24 cellular contexts compared by ENCODE assay signal in genomic region chr12:108389544-108389943, GRCh38. TPM values are rescaled to one million over a fixed set of nuclear protein-coding genes. Genes with fewer than 3 reads are reported as not detected.
DNase-seq lines count a peak whose midpoint lies in the region; ATAC-seq, FAIRE-seq and TF ChIP-seq lines count a peak whose summit lies in the region.
"Had no signal": no experiment of that assay in that cellular context is flagged by ENCODE, and none has a peak within 500 bp of the region (broad histone marks: within the 10 kb centered on the region; RNA-seq: fewer than 3 reads in every experiment).

No MANE protein-coding gene starts in this region.

- no peaks in the 10 kb centered on the region for H3K9me1 ChIP-seq in K562 (ENCODE audit: control insufficient read depth, insufficient read depth, low read length)

- H3K9me3 ChIP-seq in HepG2 (ENCODE audit: low read length) (no peaks in the 10 kb centered on the region), right lobe of liver (no peaks in the 10 kb centered on the region), K562 (replicated peaks; ENCODE audit: control insufficient read depth, insufficient read depth, low read depth, low read length) (no peaks in the 10 kb centered on the region)
- H3K9me3 ChIP-seq: A549, Caco-2 had no signal

- TF ChIP-seq EP300 in HepG2 (IDR thresholded peaks at IDR 0.05; ENCODE audit: low read depth in 2 of 2, low read length in 2 of 2) (no peak), HepG2 (CRISPR knock-in tag; IDR thresholded peaks at IDR 0.05; ENCODE audit: borderline replicate concordance) (no peak), K562 (IDR thresholded peaks at IDR 0.05; ENCODE audit: low read length) (no peak)

- no peak for DNase-seq in HepG2 (ENCODE audit: low spot score)
- no peak for DNase-seq in right lobe of liver
- no peak for DNase-seq in HTR-8/SVneo (ENCODE audit: insufficient read length, low spot score)
- no peak for DNase-seq in K562 (ENCODE audit: extremely low read depth in 1 of 4, low spot score in 3 of 4)
- no peak for DNase-seq in left ventricle myocardium superior
- no peak for DNase-seq in GM12892 (ENCODE audit: insufficient read length)
- DNase-seq in UCSD-AML1 (lab: John Stamatoyannopoulos, UW; ENCODE audit: unreplicated experiment) = no peak
- DNase-seq: AML-193; Caco-2; Calu3; CD4-positive, alpha-beta T cell; CD8-positive, alpha-beta T cell; DND-41; EL; GDM1 had no signal

- TF ChIP-seq RAD21 in HepG2 (CRISPR knock-in tag; IDR thresholded peaks at IDR 0.05) (no peak), K562 (CRISPR knock-in tag; conservative IDR thresholded peaks at IDR 0.05 in 1 of 2, IDR thresholded peaks at IDR 0.05 in 1 of 2) (no peak)

- BruUV-seq in HepG2 (replicated peaks; lab: Mats Ljungman, UMichigan) = no TSS peak
- BruUV-seq in K562 (replicated peaks; lab: Mats Ljungman, UMichigan) = no TSS peak

- no peaks in the 10 kb centered on the region for H3K4me1 ChIP-seq in HepG2 (ENCODE audit: insufficient read depth, low read length)
- no peaks in the 10 kb centered on the region for H3K4me1 ChIP-seq in right lobe of liver
- H3K4me1 ChIP-seq in K562 (replicated peaks in 1 of 2; ENCODE audit: control insufficient read depth in 2 of 2, insufficient read depth in 2 of 2, low read length in 2 of 2) = no peaks in the 10 kb centered on the region
- H3K4me1 ChIP-seq: A549; BLaER1 treated with 17β-estradiol and CSF1 and Interleukin-3, amounts not matched to agents 10 nM and 100 nM; Caco-2 had no signal

- no peak overlapping the region for H2AFZ ChIP-seq in HepG2 (ENCODE audit: low read length)
- H2AFZ ChIP-seq in K562 (ENCODE audit: low read depth, low read length) = no peak overlapping the region

- H3K27me3 ChIP-seq in HepG2 (ENCODE audit: control insufficient read depth in 1 of 2, insufficient read depth in 2 of 2, low read length in 2 of 2) (peaks cover 0 to 1% of the 10 kb centered on the region in 2 experiments; a peak in 1 of 5 replicates), right lobe of liver (no peaks in the 10 kb centered on the region), K562 (ENCODE audit: control insufficient read depth in 2 of 2, insufficient read depth in 2 of 2, low read length in 2 of 2) (peaks cover 0 to 12% of the 10 kb centered on the region in 2 experiments; a peak in 2 of 5 replicates)
- H3K27me3 ChIP-seq: BLaER1 treated with 17β-estradiol and CSF1 and Interleukin-3, amounts not matched to agents 10 nM and 100 nM had no signal

- H3K79me2 ChIP-seq in HepG2 (ENCODE audit: insufficient read depth, low read length) = no peaks in the 10 kb centered on the region
- no peaks in the 10 kb centered on the region for H3K79me2 ChIP-seq in K562 (ENCODE audit: control insufficient read depth, insufficient read depth, low read length)

- FAIRE-seq in HepG2 (lab: Jason Lieb, UNC) (no peak), HTR-8/SVneo (lab: Jason Lieb, UNC) (peak; percentile 92), K562 (lab: Jason Lieb, UNC) (no peak), GM12892 (lab: Jason Lieb, UNC) (no peak)
- FAIRE-seq: A549, D721Med, GM12878, GM19239 had no signal

- no peak overlapping the region for H3K4me3 ChIP-seq in HepG2 (replicated peaks in 1 of 3; ENCODE audit: insufficient read depth in 1 of 3, low read depth in 2 of 3, low read length in 3 of 3)
- H3K4me3 ChIP-seq in right lobe of liver = no peak overlapping the region
- H3K4me3 ChIP-seq in K562 = no peak overlapping the region
- H3K4me3 ChIP-seq: A549; BLaER1 treated with 17β-estradiol and CSF1 and Interleukin-3, amounts not matched to agents 10 nM and 100 nM; GM12878 had no signal

- POLR2A ChIA-PET in HepG2 (lab: Yijun Ruan, JAX) (no interaction called here), K562 (lab: Yijun Ruan, JAX) (no interaction called here)

- in situ Hi-C loops in HepG2 (cut with HindIII; ENCODE audit: extremely low pct_ligation_motif_present, low pct_unique_long_range_greater_than_20kb) (no loop called here), K562 (cut with MboI) (no loop called here)

- H3K27ac ChIP-seq in HepG2 (ENCODE audit: extremely low read length, insufficient read depth, low read length) (no peak overlapping the region), right lobe of liver (no peak overlapping the region), K562 (ENCODE audit: extremely low read depth, low read depth, low read length) (no peak overlapping the region)
- H3K27ac ChIP-seq: 22Rv1; A549; BLaER1 treated with 17β-estradiol and CSF1 and Interleukin-3, amounts not matched to agents 10 nM and 100 nM; C4-2B had no signal

- H3K36me3 ChIP-seq in HepG2 (replicated peaks in 1 of 2; ENCODE audit: control insufficient read depth in 1 of 2, insufficient read depth in 2 of 2, low read length in 2 of 2) = no peaks in the 10 kb centered on the region
- H3K36me3 ChIP-seq in right lobe of liver = no peaks in the 10 kb centered on the region
- no peaks in the 10 kb centered on the region for H3K36me3 ChIP-seq in K562 (ENCODE audit: control insufficient read depth, insufficient read depth, low read length)
- H3K36me3 ChIP-seq: BLaER1 treated with 17β-estradiol and CSF1 and Interleukin-3, amounts not matched to agents 10 nM and 100 nM had no signal

- intact Hi-C loops in HepG2 (cut with micrococcal nuclease; ENCODE audit: unreplicated experiment) (no loop called here), right lobe of liver (cut with DNase I) (no loop called here), K562 (cut with micrococcal nuclease) (no loop called here), left ventricle myocardium superior (cut with micrococcal nuclease) (no loop called here)

- CTCF ChIA-PET in HepG2 (lab: Yijun Ruan, JAX; ENCODE audit: low intra/inter-chr PET ratio, low total read pairs) (no interaction called here), K562 (lab: Yijun Ruan, JAX; ENCODE audit: low intra/inter-chr PET ratio) (no interaction called here)

- 0% methylated on average over 1 of the region's 1 CpG for WGBS in HepG2 (ENCODE audit: low lambda C conversion rate)
- 50% methylated on average over 1 of the region's 1 CpG for WGBS in right lobe of liver (ENCODE audit: insufficient coverage, low coverage, low lambda C conversion rate, missing lambda C conversion rate)
- WGBS in K562 (ENCODE audit: insufficient coverage, low coverage, missing lambda C conversion rate) = 0% methylated on average over 1 of the region's 1 CpG

- H3K9ac ChIP-seq in HepG2 (ENCODE audit: insufficient read depth, low read depth, low read length) = no peak overlapping the region
- H3K9ac ChIP-seq in K562 (ENCODE audit: insufficient read depth in 1 of 2, low read depth in 2 of 2, low read length in 2 of 2) = no peak overlapping the region
- H3K9ac ChIP-seq: BLaER1 treated with 17β-estradiol and CSF1 and Interleukin-3, amounts not matched to agents 10 nM and 100 nM had no signal

- H3K4me2 ChIP-seq in HepG2 (ENCODE audit: low read depth, low read length) (no peak overlapping the region), K562 (ENCODE audit: insufficient read depth, low read length) (no peak overlapping the region)
- H3K4me2 ChIP-seq: A549; BLaER1 treated with 17β-estradiol and CSF1 and Interleukin-3, amounts not matched to agents 10 nM and 100 nM had no signal

- no peak for ATAC-seq in HepG2
- ATAC-seq in right lobe of liver = no peak
- ATAC-seq in K562 = no peak
- no peak for ATAC-seq in left ventricle myocardium superior
- ATAC-seq: A549; CD8-positive, alpha-beta T cell; GM12878 had no signal

- no peaks in the 10 kb centered on the region for H4K20me1 ChIP-seq in HepG2 (ENCODE audit: insufficient read depth, low read length)
- H4K20me1 ChIP-seq in K562 (replicated peaks; ENCODE audit: control insufficient read depth, insufficient read depth, low read length) = no peaks in the 10 kb centered on the region; the same call in 1 of the 2 replicates

- TF ChIP-seq POLR2A in HepG2 (IDR thresholded peaks at IDR 0.05; ENCODE audit: insufficient read depth in 1 of 2, low read depth in 2 of 2, low read length in 2 of 2) = no peak
- TF ChIP-seq POLR2A in right lobe of liver (IDR thresholded peaks at IDR 0.05) = no peak
- TF ChIP-seq POLR2A in K562 (conservative IDR thresholded peaks at IDR 0.05) = no peak
- no peak for TF ChIP-seq POLR2A in GM12892 (IDR thresholded peaks at IDR 0.05; ENCODE audit: low read depth, low read length)

- no peak for TF ChIP-seq CTCF in HepG2 (CRISPR knock-in tag; IDR thresholded peaks at IDR 0.05)
- no peak for TF ChIP-seq CTCF in right lobe of liver (IDR thresholded peaks at IDR 0.05)
- TF ChIP-seq CTCF in K562 (IDR thresholded peaks at IDR 0.05 in 2 of 3, conservative IDR thresholded peaks at IDR 0.05 in 1 of 3; ENCODE audit: insufficient read depth in 2 of 3, low read depth in 1 of 3, low read length in 3 of 3) = no peak

RNA-seq across cellular contexts. Expression of gene CMKLR1, which starts 50.4 kb away (rescaled TPM):
- total RNA-seq in HepG2 (2016; rRNA removed; fragmentation: Illumina TruSeq; extraction: Trizol) (not detected in 2 replicates), right lobe of liver (1 to 10 TPM; 1.5 to 8.2 (median 4.2) TPM), K562 (2014; rRNA removed) (0.16 and 0.32 TPM in 2 replicates), K562 (2014; rRNA removed; fragmentation: Illumina TruSeq; extraction: Trizol) (0.11 and 0.29 TPM in 2 replicates), K562 (2015; rRNA removed; fragmentation: Illumina TruSeq; extraction: Trizol) (0.15 and 0.33 TPM in 2 replicates), K562 (2021) (0.20 and 0.29 TPM in 2 replicates), left ventricle myocardium superior (6.4 TPM)
- not detected in 2 replicates for total RNA-seq in HepG2 (2016; cell fraction: cytosol; rRNA removed; fragmentation: Illumina TruSeq; extraction: Trizol; ENCODE audit: low read depth)
- total RNA-seq in HepG2 (2016; cell fraction: insoluble cytoplasmic fraction; rRNA removed; fragmentation: Illumina TruSeq; extraction: Trizol) = not detected in 2 replicates
- not detected in 2 replicates for total RNA-seq in HepG2 (2016; cell fraction: membrane; rRNA removed; fragmentation: Illumina TruSeq; extraction: Trizol)
- not detected in 2 replicates for total RNA-seq in HepG2 (2016; cell fraction: nucleus; rRNA removed; fragmentation: Illumina TruSeq; extraction: Trizol)
- polyA plus RNA-seq in HepG2 (2011; rRNA removed) (not detected in 2 replicates), K562 (2011; rRNA removed) (0.30 and 1.4 TPM in 2 replicates), K562 (2014; fragmentation: Illumina TruSeq; extraction: Trizol) (0.33 and 0.67 TPM in 2 replicates), K562 (2014; fragmentation: Nextera tagmentation; extraction: Ambion mirVana) (under 1 TPM; 0.11 to 0.13 TPM), K562 (2014; rRNA removed) (0.12 and 0.36 TPM in 2 replicates)
- 0.03 TPM in 1 of 2 replicates, not detected in the other for polyA plus RNA-seq in HepG2 (2011; cell fraction: cytosol; rRNA removed)
- polyA plus RNA-seq in HepG2 (2011; cell fraction: nucleus; rRNA removed) = not detected in 2 replicates
- polyA plus RNA-seq in HepG2 (2012) = not detected in 2 replicates
- not detected in 2 replicates for polyA plus RNA-seq in HepG2 (2016; cell fraction: cytosol; fragmentation: Illumina TruSeq; extraction: Trizol; ENCODE audit: low read depth)
- polyA plus RNA-seq in HepG2 (2016; cell fraction: insoluble cytoplasmic fraction; fragmentation: Illumina TruSeq; extraction: Trizol; ENCODE audit: low read depth) = not detected in 2 replicates
- polyA plus RNA-seq in HepG2 (2016; cell fraction: membrane; fragmentation: Illumina TruSeq; extraction: Trizol; ENCODE audit: low read depth) = not detected in 2 replicates
- not detected in 2 replicates for polyA plus RNA-seq in HepG2 (2016; cell fraction: nucleus; fragmentation: Illumina TruSeq; extraction: Trizol; ENCODE audit: insufficient read depth, low read depth)
- polyA minus RNA-seq in HepG2 (2011; rRNA and poly(A)+ RNA removed; ENCODE audit: low replicate concordance) = not detected in 2 replicates
- not detected in 2 replicates for polyA minus RNA-seq in HepG2 (2011; cell fraction: cytosol; rRNA and poly(A)+ RNA removed)
- polyA minus RNA-seq in HepG2 (2011; cell fraction: nucleus; rRNA and poly(A)+ RNA removed) = not detected in 2 replicates
- total RNA-seq in K562 (2011; cell fraction: chromatin; rRNA removed; ENCODE audit: low replicate concordance) = 3.0 and 7.0 TPM in 2 replicates
- total RNA-seq in K562 (2011; cell fraction: nucleolus; rRNA removed) = 3.2 and 3.4 TPM in 2 replicates
- 3.7 and 4.0 TPM in 2 replicates for total RNA-seq in K562 (2011; cell fraction: nucleoplasm; rRNA removed)
- polyA plus RNA-seq in K562 (2011; cell fraction: cytosol; rRNA removed) = 0.28 and 1.0 TPM in 2 replicates
- 0.41 and 1.3 TPM in 2 replicates for polyA plus RNA-seq in K562 (2011; cell fraction: nucleus; rRNA removed)
- polyA plus RNA-seq in K562 (2012) = 0.11 and 0.25 TPM in 2 replicates
- 0.42 and 2.6 TPM in 2 replicates for polyA minus RNA-seq in K562 (2011; rRNA and poly(A)+ RNA removed)
- polyA minus RNA-seq in K562 (2011; cell fraction: cytosol; rRNA and poly(A)+ RNA removed) = 1.2 TPM in 1 of 2 replicates, not detected in the other
- polyA minus RNA-seq in K562 (2011; cell fraction: nucleus; rRNA and poly(A)+ RNA removed) = 0.22 and 1.1 TPM in 2 replicates
- 8.0 TPM for polyA plus RNA-seq in GM12892 (2012; ENCODE audit: missing spikeins)
- total RNA-seq: A172; Caco-2; Calu3; CD4-positive, alpha-beta T cell; CD8-positive, alpha-beta T cell; G401 had no signal
- polyA plus RNA-seq: A549 had no signal

Comparison
In these comparisons a context has a peak if more than half of its experiments do, and no peak if none do; other contexts are left out.
1. Of the 241 proteins assayed by ChIP-seq in both HepG2 and K562: peak only in HepG2: FOXK2 and RAD51; only in K562: none; in both: none; in neither: 235; mixed calls (peak in some experiments, not most) for 4.